In the genomic region with DNA sequence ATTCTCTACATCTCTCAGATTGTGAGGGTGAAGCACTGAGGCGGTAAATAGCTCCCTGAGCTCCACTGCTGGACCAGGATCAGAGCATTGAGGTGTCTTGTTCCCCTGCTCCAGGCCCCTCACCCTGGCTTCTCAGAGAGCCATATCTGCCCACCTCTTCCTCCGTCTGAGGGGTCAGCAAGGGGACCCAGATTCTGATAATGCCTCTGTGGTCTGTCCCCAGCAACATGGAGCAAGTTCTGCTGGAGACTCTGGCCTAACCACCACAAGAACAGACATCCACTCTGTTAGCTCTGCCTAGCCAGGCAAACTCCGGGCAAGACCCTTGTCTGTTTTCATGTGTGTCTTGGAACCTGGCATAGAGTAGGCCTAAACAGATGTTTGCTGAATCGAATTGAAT, we compare ENCODE assay signal across 13 cellular contexts. TPM values are rescaled to one million over a fixed set of nuclear protein-coding genes. Genes with fewer than 3 reads are reported as not detected.
DNase-seq lines count a peak whose midpoint lies in the region; ATAC-seq and TF ChIP-seq lines count a peak whose summit lies in the region.
"Had no signal": no experiment of that assay in that cellular context is flagged by ENCODE, and none has a peak within 500 bp of the region (broad histone marks: within the 10 kb centered on the region; RNA-seq: fewer than 3 reads in every experiment).

No MANE protein-coding gene starts in this region.

- H3K4me1 Mint-ChIP-seq in stimulated activated naive CD8-positive, alpha-beta T cell treated with anti-CD3 and anti-CD28 coated beads, Interleukin-15, Interleukin-2, amounts not matched to agents 100 ng/mL and 50 ng/mL, for 24 hours (ENCODE audit: low read depth) = peaks cover 82% of the 10 kb centered on the region
- peaks cover 70% of the 10 kb centered on the region for H3K4me1 Mint-ChIP-seq in activated CD4-positive, alpha-beta memory T cell treated with anti-CD3 and anti-CD28 coated beads, Interleukin-2, amount 10 ng/mL, durations not matched to agents 7 days and 5 days
- H3K4me1 Mint-ChIP-seq in memory B cell = peaks cover 64% of the 10 kb centered on the region
- H3K4me1 Mint-ChIP-seq in type B pancreatic cell (ENCODE audit: unreplicated experiment) = peaks cover 53% of the 10 kb centered on the region

- intact Hi-C loops in left colon (cut with DNase I, micrococcal nuclease) = loop anchor here in 1 of 2 donors (10.0 kb wide), 2 partner anchors 146 to 186 kb away; no protein-coding TSS in a partner anchor

- H3K4me3 Mint-ChIP-seq in stimulated activated naive CD8-positive, alpha-beta T cell treated with anti-CD3 and anti-CD28 coated beads, Interleukin-15, Interleukin-2, amounts not matched to agents 100 ng/mL and 50 ng/mL, for 24 hours = peak overlapping the region; percentile 82
- H3K4me3 Mint-ChIP-seq in activated CD4-positive, alpha-beta memory T cell treated with anti-CD3 and anti-CD28 coated beads, Interleukin-2, amount 10 ng/mL, durations not matched to agents 7 days and 5 days = peak overlapping the region; percentile 88
- H3K4me3 Mint-ChIP-seq in memory B cell (peak overlapping the region; percentile 96), type B pancreatic cell (peak overlapping the region; percentile 54)

- no peak overlapping the region for H3K27ac ChIP-seq in caudate nucleus (ENCODE audit: low read depth, low read length)
- H3K27ac ChIP-seq: HL-60, RWPE1 had no signal

- CTCF ChIA-PET in activated CD4-positive, alpha-beta memory T cell treated with anti-CD3 and anti-CD28 coated beads, Interleukin-2, amount 10 ng/mL, durations not matched to agents 7 days and 5 days (lab: Charles Lee) = interaction anchor here (1.5 to 2.5 kb wide), 3 partner anchors 10 to 185 kb away, joined by 5 to 13 read pairs (median 9); no protein-coding TSS in a partner anchor

- TF ChIP-seq CTCF in type B pancreatic cell (conservative IDR thresholded peaks at IDR 0.05) = no peak

- H3K36me3 Mint-ChIP-seq in stimulated activated naive CD8-positive, alpha-beta T cell treated with anti-CD3 and anti-CD28 coated beads, Interleukin-15, Interleukin-2, amounts not matched to agents 100 ng/mL and 50 ng/mL, for 24 hours (ENCODE audit: low read depth) = peaks cover 27% of the 10 kb centered on the region
- peaks cover 40% of the 10 kb centered on the region for H3K36me3 Mint-ChIP-seq in activated CD4-positive, alpha-beta memory T cell treated with anti-CD3 and anti-CD28 coated beads, Interleukin-2, amount 10 ng/mL, durations not matched to agents 7 days and 5 days (ENCODE audit: low read depth)
- H3K36me3 Mint-ChIP-seq in memory B cell (peaks cover 12% of the 10 kb centered on the region), type B pancreatic cell (no peaks in the 10 kb centered on the region)

- POLR2A ChIA-PET in activated CD4-positive, alpha-beta memory T cell treated with anti-CD3 and anti-CD28 coated beads, Interleukin-2, amount 10 ng/mL, durations not matched to agents 7 days and 5 days (lab: Charles Lee) = interaction anchor here (1.0 to 5.2 kb wide), 8 partner anchors 9 to 186 kb away, joined by 3 to 60 read pairs (median 6); no protein-coding TSS in a partner anchor

- no peak for ATAC-seq in stimulated activated naive CD8-positive, alpha-beta T cell treated with anti-CD3 and anti-CD28 coated beads, Interleukin-15, Interleukin-2, amounts not matched to agents 100 U/mL and 50 U/mL, for 24 hours
- ATAC-seq in memory B cell (ENCODE audit: low read depth) = no peak
- no peak for ATAC-seq in HG03159 (IDR thresholded peaks at IDR 0.05; ENCODE audit: unreplicated experiment)
- no peak for ATAC-seq in left colon

- H3K9me3 Mint-ChIP-seq in stimulated activated naive CD8-positive, alpha-beta T cell treated with anti-CD3 and anti-CD28 coated beads, Interleukin-15, Interleukin-2, amounts not matched to agents 100 ng/mL and 50 ng/mL, for 24 hours = no peaks in the 10 kb centered on the region
- no peaks in the 10 kb centered on the region for H3K9me3 Mint-ChIP-seq in activated CD4-positive, alpha-beta memory T cell treated with anti-CD3 and anti-CD28 coated beads, Interleukin-2, amount 10 ng/mL, durations not matched to agents 7 days and 5 days
- H3K9me3 Mint-ChIP-seq in memory B cell (no peaks in the 10 kb centered on the region), type B pancreatic cell (no peaks in the 10 kb centered on the region)

- no peak for DNase-seq in stimulated activated naive CD8-positive, alpha-beta T cell treated with anti-CD3 and anti-CD28 coated beads, Interleukin-15, Interleukin-2, amounts not matched to agents 100 U/mL and 50 U/mL, for 24 hours
- no peak for DNase-seq in activated CD4-positive, alpha-beta memory T cell treated with anti-CD3 and anti-CD28 coated beads, Interleukin-2, amount 10 ng/mL, durations not matched to agents 7 days and 5 days
- no peak for DNase-seq in memory B cell (ENCODE audit: low spot score in 2 of 2)
- DNase-seq in type B pancreatic cell (ENCODE audit: extremely low spot score, unreplicated experiment) = no peak
- no peak for DNase-seq in left colon
- no peak for DNase-seq in caudate nucleus (lab: John Stamatoyannopoulos, UW)
- DNase-seq: BE2C, NCI-H226, nucleus accumbens had no signal

- H3K27me3 Mint-ChIP-seq in stimulated activated naive CD8-positive, alpha-beta T cell treated with anti-CD3 and anti-CD28 coated beads, Interleukin-15, Interleukin-2, amounts not matched to agents 100 ng/mL and 50 ng/mL, for 24 hours = no peaks in the 10 kb centered on the region
- H3K27me3 Mint-ChIP-seq in activated CD4-positive, alpha-beta memory T cell treated with anti-CD3 and anti-CD28 coated beads, Interleukin-2, amount 10 ng/mL, durations not matched to agents 7 days and 5 days = no peaks in the 10 kb centered on the region
- H3K27me3 Mint-ChIP-seq in memory B cell (no peaks in the 10 kb centered on the region), type B pancreatic cell (peaks cover 14% of the 10 kb centered on the region)

- peak overlapping the region; percentile 60 for H3K27ac Mint-ChIP-seq in stimulated activated naive CD8-positive, alpha-beta T cell treated with anti-CD3 and anti-CD28 coated beads, Interleukin-15, Interleukin-2, amounts not matched to agents 100 ng/mL and 50 ng/mL, for 24 hours
- H3K27ac Mint-ChIP-seq in activated CD4-positive, alpha-beta memory T cell treated with anti-CD3 and anti-CD28 coated beads, Interleukin-2, amount 10 ng/mL, durations not matched to agents 7 days and 5 days = peak overlapping the region; percentile 92
- H3K27ac Mint-ChIP-seq in memory B cell = peak overlapping the region; percentile 98
- peak overlapping the region; percentile 70 for H3K27ac Mint-ChIP-seq in type B pancreatic cell

RNA-seq across cellular contexts. Expression of gene TRAF5, which starts 2.2 kb away (rescaled TPM):
- 10 to 100 TPM; 67.9 to 68.4 TPM for total RNA-seq in activated CD4-positive, alpha-beta memory T cell treated with anti-CD3 and anti-CD28 coated beads, Interleukin-2, amount 10 ng/mL, durations not matched to agents 7 days and 5 days
- total RNA-seq in type B pancreatic cell (ENCODE audit: low replicate concordance) (14.0 and 17.9 TPM in 2 replicates), left colon (10 to 100 TPM; 15.0 to 16.2 TPM)
